In the genomic region with DNA sequence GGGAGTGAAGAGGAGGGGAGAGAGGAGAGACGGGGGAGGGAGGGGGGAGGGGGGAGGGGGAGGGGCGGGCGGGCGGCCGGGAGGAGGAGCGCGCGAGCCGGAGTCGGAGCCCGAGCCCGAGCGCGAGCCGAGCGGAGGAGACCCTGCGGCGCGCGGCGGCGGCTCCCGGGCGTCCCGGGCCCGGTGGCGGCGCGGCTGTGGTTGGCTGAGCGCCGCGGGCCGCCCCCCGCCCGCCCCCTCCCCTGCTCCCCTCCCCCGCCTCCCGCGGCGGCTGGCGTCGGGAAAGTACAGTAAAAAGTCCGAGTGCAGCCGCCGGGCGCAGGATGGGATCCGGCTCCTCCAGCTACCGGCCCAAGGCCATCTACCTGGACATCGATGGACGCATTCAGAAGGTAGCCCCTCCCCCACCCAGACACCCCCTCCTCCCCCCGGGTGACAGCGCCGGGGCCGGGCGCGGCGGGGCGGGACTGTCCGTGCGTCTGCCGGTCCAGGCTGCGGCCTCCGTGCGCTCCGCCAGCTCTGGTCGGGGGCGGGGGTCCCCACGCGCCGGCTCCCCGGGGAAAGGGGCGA, we compare ENCODE assay signal across 8 cellular contexts. TPM values are rescaled to one million over a fixed set of nuclear protein-coding genes. Genes with fewer than 3 reads are reported as not detected.
A peak's percentile ranks its signal among the peaks of the same experiment; 100 is the strongest.
DNase-seq lines count a peak whose midpoint lies in the region; ATAC-seq and TF ChIP-seq lines count a peak whose summit lies in the region.

A gene (plus strand): TSS at position 130 of the 570 bp plus-strand sequence. CDS start 194 bp downstream, at position 324.

- peak within 1 kb of the TSS; percentile 89 for H2BK15ac ChIP-seq in mesenchymal stem cell (ENCODE audit: low read depth, poor library complexity, severe bottlenecking)

- peak within 1 kb of the TSS; percentile 64 for H3K4me3 ChIP-seq in H7 (ENCODE audit: insufficient read depth, low read depth, low read length)
- H3K4me3 ChIP-seq in SJCRH30 = peak within 1 kb of the TSS; percentile 74
- H3K4me3 ChIP-seq in mesenchymal stem cell (ENCODE audit: insufficient read depth in 1 of 2, low read depth in 1 of 2, low read length in 2 of 2) = peak within 1 kb of the TSS; percentile 63 to 65
- H3K4me3 ChIP-seq in thyroid gland (replicated peaks in 1 of 3) = peak within 1 kb of the TSS in 2 of 3 donors; percentile 35 to 61

- no peak within 1 kb of the TSS for H2BK5ac ChIP-seq in mesenchymal stem cell (ENCODE audit: low read depth, low read length, poor library complexity, severe bottlenecking)

- H3K18ac ChIP-seq in mesenchymal stem cell (ENCODE audit: low read depth in 1 of 2, low read length in 2 of 2) = peak within 1 kb of the TSS; percentile 92 to 97

- H2AK5ac ChIP-seq in mesenchymal stem cell (ENCODE audit: low read length, severe bottlenecking) = no peak within 1 kb of the TSS

- peaks cover 2% of the 10 kb centered on the region; the same call in 1 of the 2 replicates for H3K36me3 ChIP-seq in H7 (replicated peaks; ENCODE audit: control insufficient read depth, insufficient read depth, low read length)
- no peaks in the 10 kb centered on the region for H3K36me3 ChIP-seq in SJCRH30
- H3K36me3 ChIP-seq in mesenchymal stem cell (ENCODE audit: control insufficient read depth in 1 of 2, insufficient read depth in 2 of 2, low read depth in 1 of 2, low read length in 2 of 2) = peaks cover 0 to 15% of the 10 kb centered on the region in 2 experiments
- no peaks in the 10 kb centered on the region for H3K36me3 ChIP-seq in thyroid gland

- peak within 1 kb of the TSS; percentile 54 for H2AFZ ChIP-seq in mesenchymal stem cell (ENCODE audit: low read depth, low read length)

- peaks cover 7% of the 10 kb centered on the region; the same call in 1 of the 2 replicates for H3K4me1 ChIP-seq in SJCRH30
- peaks cover 29% of the 10 kb centered on the region for H3K4me1 ChIP-seq in mesenchymal stem cell (ENCODE audit: control insufficient read depth, insufficient read depth, low read depth, low read length)
- H3K4me1 ChIP-seq in thyroid gland = peaks cover 20 to 32% of the 10 kb centered on the region in 2 donors

- H3K14ac ChIP-seq in mesenchymal stem cell (ENCODE audit: low read length in 2 of 2) = peak within 1 kb of the TSS in 1 of 2 experiments; percentile 53

- WGBS in mesenchymal stem cell = 0% methylated on average over 3 of the region's 71 CpGs
- WGBS in thyroid gland, 2 donors = 1 to 2% methylated on average over 8 to 25 of the region's 71 CpGs

- H3K9ac ChIP-seq in mesenchymal stem cell (ENCODE audit: low read length) = no peak within 1 kb of the TSS

- peak within 1 kb of the TSS; percentile 7 to 82 for H2BK12ac ChIP-seq in mesenchymal stem cell (ENCODE audit: low read length in 2 of 2)

- H3K4me2 ChIP-seq in mesenchymal stem cell (ENCODE audit: low read length, poor library complexity, severe bottlenecking) = peak within 1 kb of the TSS; percentile 96

- H3K79me1 ChIP-seq in mesenchymal stem cell (replicated peaks; ENCODE audit: low read length, poor library complexity, severe bottlenecking) = peaks cover 27% of the 10 kb centered on the region

- H3K27ac ChIP-seq in SJCRH30 = peak within 1 kb of the TSS; percentile 56
- H3K27ac ChIP-seq in mesenchymal stem cell (ENCODE audit: low read length, poor library complexity, severe bottlenecking) = peak within 1 kb of the TSS; percentile 26
- H3K27ac ChIP-seq in thyroid gland = peak within 1 kb of the TSS; percentile 63 to 82 (median 68)

- ATAC-seq in HG03045 (IDR thresholded peaks at IDR 0.05; ENCODE audit: unreplicated experiment) (no peak), HG02981 (IDR thresholded peaks at IDR 0.05; ENCODE audit: unreplicated experiment) (no peak)

- H3K27me3 ChIP-seq in H7 (ENCODE audit: control insufficient read depth, insufficient read depth, low read length) (no peaks in the 10 kb centered on the region), SJCRH30 (no peaks in the 10 kb centered on the region), mesenchymal stem cell (ENCODE audit: control insufficient read depth in 1 of 2, insufficient read depth in 1 of 2, low read length in 2 of 2) (peaks cover 35 to 76% of the 10 kb centered on the region in 2 experiments), thyroid gland (no peaks in the 10 kb centered on the region)

- peak within 1 kb of the TSS; percentile 63 to 94 for H3K4ac ChIP-seq in mesenchymal stem cell (ENCODE audit: low read depth in 1 of 2, low read length in 2 of 2)

- H3K9me3 ChIP-seq in SJCRH30 (replicated peaks) (no peaks in the 10 kb centered on the region), mesenchymal stem cell (ENCODE audit: control insufficient read depth, low read length) (no peaks in the 10 kb centered on the region), thyroid gland (no peaks in the 10 kb centered on the region)

- peak within 1 kb of the TSS; percentile 30 to 67 for H3K23ac ChIP-seq in mesenchymal stem cell (ENCODE audit: low read length in 2 of 2)

- H4K91ac ChIP-seq in mesenchymal stem cell (ENCODE audit: low read length) = peak within 1 kb of the TSS; percentile 95

- DNase-seq in H7 (peak; percentile 98), SJCRH30 (peak; percentile 48 to 58), cerebellum (ENCODE audit: low spot score) (peak; percentile 55), mesenchymal stem cell (peak; percentile 37), thyroid gland (peak; percentile 49 to 63), NCI-H1048 (lab: John Stamatoyannopoulos, UW) (no peak)

- TF ChIP-seq POLR2A in thyroid gland (IDR thresholded peaks at IDR 0.05) = no peak

- peak within 1 kb of the TSS; percentile 97 for H4K8ac ChIP-seq in mesenchymal stem cell (ENCODE audit: low read length)

- intact Hi-C loops in thyroid gland (cut with DNase I) = loop anchor here (5.0 kb wide), 1 partner anchor 164 kb away; no protein-coding TSS in a partner anchor

- no peak for TF ChIP-seq CTCF in thyroid gland (IDR thresholded peaks at IDR 0.05)

- peak within 1 kb of the TSS; percentile 98 for H2BK120ac ChIP-seq in mesenchymal stem cell (ENCODE audit: low read depth, low read length)

RNA-seq across cellular contexts. Expression of the gene that starts here (rescaled TPM):
- 24.2 and 37.9 TPM in 2 replicates for total RNA-seq in H7 (2014; rRNA removed; shearing (Covaris generic))
- 14.8 and 14.9 TPM in 2 replicates for total RNA-seq in SJCRH30 (2014; rRNA removed; shearing (Covaris generic))
- total RNA-seq in cerebellum = 23.5 TPM
- polyA plus RNA-seq in mesenchymal stem cell (2013, experiment 1 of 2) = 24.7 TPM
- polyA plus RNA-seq in mesenchymal stem cell (2013, experiment 2 of 2) = 24.2 TPM
- 10 to 100 TPM in 2 of 4 donors, 1 to 10 TPM in 2; 6.9 to 13.0 (median 11.1) TPM for total RNA-seq in thyroid gland
